In genomic region chr10:42934351-42934811, GRCh38 we compare ENCODE assay signal across 13 cellular contexts.
DNase-seq lines count a peak whose midpoint lies in the region; ATAC-seq lines count a peak whose summit lies in the region.
"Had no signal": no experiment of that assay in that cellular context is flagged by ENCODE, and none has a peak within 500 bp of the region (broad histone marks: within the 10 kb centered on the region; RNA-seq: fewer than 3 reads in every experiment).

No MANE protein-coding gene starts in this region.

- no peaks in the 10 kb centered on the region for H3K36me3 Mint-ChIP-seq in CD4-positive, CD25-positive, alpha-beta regulatory T cell
- peaks cover 2% of the 10 kb centered on the region for H3K36me3 Mint-ChIP-seq in central memory CD8-positive, alpha-beta T cell (ENCODE audit: insufficient read depth)
- H3K36me3 Mint-ChIP-seq in naive thymus-derived CD8-positive, alpha-beta T cell = peaks cover 0 to 3% (median 0%) of the 10 kb centered on the region in 3 donors

- H3K4me1 Mint-ChIP-seq in CD4-positive, CD25-positive, alpha-beta regulatory T cell = peaks cover 0 to 13% (median 3%) of the 10 kb centered on the region in 4 donors
- H3K4me1 Mint-ChIP-seq in central memory CD8-positive, alpha-beta T cell = peaks cover 17% of the 10 kb centered on the region
- peaks cover 10 to 26% (median 18%) of the 10 kb centered on the region in 4 donors for H3K4me1 Mint-ChIP-seq in naive thymus-derived CD8-positive, alpha-beta T cell

- H3K4me1 ChIP-seq in CD4-positive, CD25-positive, alpha-beta regulatory T cell (ENCODE audit: control insufficient read depth, insufficient read depth, low read length, poor library complexity, severe bottlenecking) = peaks cover 5% of the 10 kb centered on the region

- H3K27me3 Mint-ChIP-seq in CD4-positive, CD25-positive, alpha-beta regulatory T cell = peaks cover 25% of the 10 kb centered on the region
- peaks cover 98% of the 10 kb centered on the region for H3K27me3 Mint-ChIP-seq in central memory CD8-positive, alpha-beta T cell
- peaks cover 2 to 33% (median 10%) of the 10 kb centered on the region in 5 donors for H3K27me3 Mint-ChIP-seq in naive thymus-derived CD8-positive, alpha-beta T cell

- no peaks in the 10 kb centered on the region for H3K9me3 ChIP-seq in CD4-positive, CD25-positive, alpha-beta regulatory T cell (ENCODE audit: control insufficient read depth in 2 of 2, low read length in 2 of 2)
- H3K9me3 ChIP-seq: colonic mucosa, heart right ventricle had no signal

- no peaks in the 10 kb centered on the region for H3K9me3 Mint-ChIP-seq in CD4-positive, CD25-positive, alpha-beta regulatory T cell
- H3K9me3 Mint-ChIP-seq in central memory CD8-positive, alpha-beta T cell = no peaks in the 10 kb centered on the region
- no peaks in the 10 kb centered on the region for H3K9me3 Mint-ChIP-seq in naive thymus-derived CD8-positive, alpha-beta T cell

- H3K27me3 ChIP-seq in CD4-positive, CD25-positive, alpha-beta regulatory T cell (ENCODE audit: control insufficient read depth, insufficient read depth, low read length) = no peaks in the 10 kb centered on the region

- no peak overlapping the region for H3K4me3 ChIP-seq in CD4-positive, CD25-positive, alpha-beta regulatory T cell (ENCODE audit: low read depth, low read length)

- POLR2A ChIA-PET in naive thymus-derived CD8-positive, alpha-beta T cell (lab: Charles Lee) = interaction anchor here (1.1 kb wide), 1 partner anchor 151 kb away, joined by 4 read pairs; no protein-coding TSS in a partner anchor

- H3K36me3 ChIP-seq in CD4-positive, CD25-positive, alpha-beta regulatory T cell (ENCODE audit: control insufficient read depth, insufficient read depth, low read length) = no peaks in the 10 kb centered on the region
- H3K36me3 ChIP-seq: colonic mucosa, heart right ventricle had no signal

- H3K27ac Mint-ChIP-seq in CD4-positive, CD25-positive, alpha-beta regulatory T cell = peak overlapping the region in 1 of 3 donors; percentile 18
- H3K27ac Mint-ChIP-seq in central memory CD8-positive, alpha-beta T cell (ENCODE audit: low read depth) = no peak overlapping the region
- H3K27ac Mint-ChIP-seq in naive thymus-derived CD8-positive, alpha-beta T cell = peak overlapping the region in 9 of 10 donors; percentile 85 to 95 (median 92)

- peak overlapping the region; percentile 54 to 86 (median 68) for H3K4me3 Mint-ChIP-seq in CD4-positive, CD25-positive, alpha-beta regulatory T cell
- peak overlapping the region; percentile 61 for H3K4me3 Mint-ChIP-seq in central memory CD8-positive, alpha-beta T cell
- H3K4me3 Mint-ChIP-seq in naive thymus-derived CD8-positive, alpha-beta T cell = peak overlapping the region; percentile 80 to 93 (median 92)

- ATAC-seq in CD4-positive, CD25-positive, alpha-beta regulatory T cell (ENCODE audit: low read depth in 2 of 2) = no peak
- ATAC-seq in central memory CD8-positive, alpha-beta T cell (replicated peaks; ENCODE audit: extremely low read depth, poor library complexity, severe bottlenecking) = no peak
- no peak for ATAC-seq in naive thymus-derived CD8-positive, alpha-beta T cell
- ATAC-seq in HG03460 (IDR thresholded peaks at IDR 0.05; ENCODE audit: unreplicated experiment) = no peak
- ATAC-seq in GM19351 (IDR thresholded peaks at IDR 0.05; ENCODE audit: unreplicated experiment) = no peak

- DNase-seq in CD4-positive, CD25-positive, alpha-beta regulatory T cell = no peak
- peak; percentile 27 for DNase-seq in COLO668 (lab: John Stamatoyannopoulos, UW; ENCODE audit: unreplicated experiment)
- no peak for DNase-seq in central memory CD8-positive, alpha-beta T cell (ENCODE audit: low spot score in 2 of 2)
- DNase-seq in naive thymus-derived CD8-positive, alpha-beta T cell = no peak
- DNase-seq in activated effector memory CD4-positive, alpha-beta T cell treated with anti-CD3 and anti-CD28 coated beads, Interleukin-2, amount 50 U/mL, for 16 hours = no peak
- no peak for DNase-seq in stimulated activated naive CD4-positive, alpha-beta T cell treated with Interleukin-2 at 50 U/mL for 16 hours (lab: John Stamatoyannopoulos, UW)
- DNase-seq: activated CD4-positive, alpha-beta T cell treated with anti-CD3 and anti-CD28 coated beads for 1 hour; NCI-H1417 treated with DMSO at 0.1 percent for 48 hours had no signal

- no peak overlapping the region for H3K27ac ChIP-seq in CD4-positive, CD25-positive, alpha-beta regulatory T cell (ENCODE audit: insufficient read depth, low read length, poor library complexity, severe bottlenecking)
- H3K27ac ChIP-seq: C4-2B, colonic mucosa, heart right ventricle had no signal
